In genomic region chr2:11745613-11746375, GRCh38 we compare ENCODE assay signal across 1 cellular context.
TF ChIP-seq lines count a peak whose summit lies in the region.

No MANE protein-coding gene starts in this region.

TF ChIP-seq in HepG2, 621 proteins besides CTCF, POLR2A, EP300 and RAD21 (continued from another document and continues in another):
- no peak for TF ChIP-seq HNF1A (IDR thresholded peaks at IDR 0.05; ENCODE audit: low read depth)
- TF ChIP-seq HNF1A (CRISPR knock-in tag; IDR thresholded peaks at IDR 0.05; ENCODE audit: borderline replicate concordance), result 0 out of 2 replicates have a peak, but pooled peaks have one; percentile 20
- TF ChIP-seq ZNF17 (CRISPR knock-in tag; IDR thresholded peaks at IDR 0.05), result no peak
- TF ChIP-seq DBP (CRISPR knock-in tag; IDR thresholded peaks at IDR 0.05; ENCODE audit: not compliant biosample characterization), result no peak
- TF ChIP-seq MAFF (IDR thresholded peaks at IDR 0.05; ENCODE audit: low read depth, low read length), result no peak
- TF ChIP-seq PHF20 (CRISPR knock-in tag; IDR thresholded peaks at IDR 0.05), result no peak
- no peak for TF ChIP-seq NFE2L1 (CRISPR knock-in tag; IDR thresholded peaks at IDR 0.05; ENCODE audit: borderline replicate concordance)
- TF ChIP-seq ZNF180 (CRISPR knock-in tag; IDR thresholded peaks at IDR 0.05; ENCODE audit: borderline replicate concordance, low read depth), result no peak
- TF ChIP-seq PBX3 (CRISPR knock-in tag; IDR thresholded peaks at IDR 0.05; ENCODE audit: borderline replicate concordance), result no peak
- no peak for TF ChIP-seq ZNF362 (CRISPR knock-in tag; IDR thresholded peaks at IDR 0.05; ENCODE audit: borderline replicate concordance)
- peak; percentile 2; the same call in 1 of the 2 replicates for TF ChIP-seq KDM5B (CRISPR knock-in tag; IDR thresholded peaks at IDR 0.05; ENCODE audit: borderline replicate concordance)
- TF ChIP-seq SMAD9 (CRISPR knock-in tag; IDR thresholded peaks at IDR 0.05), result 0 out of 2 replicates have a peak, but pooled peaks have one; percentile 20
- no peak for TF ChIP-seq ZNF652 (CRISPR knock-in tag; IDR thresholded peaks at IDR 0.05; ENCODE audit: borderline replicate concordance, low read depth)
- no peak for TF ChIP-seq ZNF12 (CRISPR knock-in tag; IDR thresholded peaks at IDR 0.05)
- no peak for TF ChIP-seq ZFP36L2 (CRISPR knock-in tag; IDR thresholded peaks at IDR 0.05)
- TF ChIP-seq ZHX2 (IDR thresholded peaks at IDR 0.05; ENCODE audit: low read depth), result no peak
- TF ChIP-seq ZHX2 (CRISPR knock-in tag; IDR thresholded peaks at IDR 0.05; ENCODE audit: borderline replicate concordance), result no peak
- no peak for TF ChIP-seq GATAD2A (CRISPR knock-in tag; IDR thresholded peaks at IDR 0.05)
- no peak for TF ChIP-seq HOMEZ (CRISPR knock-in tag; IDR thresholded peaks at IDR 0.05; ENCODE audit: low read depth)
- 0 out of 2 replicates have a peak, but pooled peaks have one; percentile 21 for TF ChIP-seq ZNF234 (CRISPR knock-in tag; conservative IDR thresholded peaks at IDR 0.05)
- no peak for TF ChIP-seq ZNF430 (CRISPR knock-in tag; IDR thresholded peaks at IDR 0.05)
- TF ChIP-seq ZBTB46 (CRISPR knock-in tag; IDR thresholded peaks at IDR 0.05; ENCODE audit: borderline replicate concordance), result no peak
- TF ChIP-seq ZNF576 (CRISPR knock-in tag; IDR thresholded peaks at IDR 0.05), result no peak
- no peak for TF ChIP-seq ZBTB14 (CRISPR knock-in tag; IDR thresholded peaks at IDR 0.05)
- TF ChIP-seq ZNF788 (CRISPR knock-in tag; IDR thresholded peaks at IDR 0.05; ENCODE audit: borderline replicate concordance), result no peak
- TF ChIP-seq ZNF263 (CRISPR knock-in tag; IDR thresholded peaks at IDR 0.05), result no peak
- TF ChIP-seq ZNF782 (CRISPR knock-in tag; IDR thresholded peaks at IDR 0.05; ENCODE audit: borderline replicate concordance), result no peak
- peak; percentile 9; the same call in 1 of the 2 replicates for TF ChIP-seq ZNF138 (CRISPR knock-in tag; IDR thresholded peaks at IDR 0.05; ENCODE audit: low read depth)
- peak; percentile 53; the same call in 1 of the 2 replicates for TF ChIP-seq EED (CRISPR knock-in tag; IDR thresholded peaks at IDR 0.05)
- no peak for TF ChIP-seq CC2D1A (CRISPR knock-in tag; IDR thresholded peaks at IDR 0.05)
- no peak for TF ChIP-seq MAFK (conservative IDR thresholded peaks at IDR 0.05 in 1 of 2, IDR thresholded peaks at IDR 0.05 in 1 of 2; ENCODE audit: low read length in 2 of 2)
- TF ChIP-seq ZNF572 (CRISPR knock-in tag; IDR thresholded peaks at IDR 0.05), result peak; percentile 79; the same call in 1 of the 2 replicates
- TF ChIP-seq ZSCAN5A (CRISPR knock-in tag; IDR thresholded peaks at IDR 0.05; ENCODE audit: borderline replicate concordance), result no peak
- no peak for TF ChIP-seq ZSCAN12 (CRISPR knock-in tag; IDR thresholded peaks at IDR 0.05)
- peak; percentile 13; the same call in 1 of the 2 replicates for TF ChIP-seq PAX8 (CRISPR knock-in tag; IDR thresholded peaks at IDR 0.05; ENCODE audit: borderline replicate concordance)
- TF ChIP-seq RBAK (CRISPR knock-in tag; IDR thresholded peaks at IDR 0.05), result no peak
- no peak for TF ChIP-seq ZNF543 (CRISPR knock-in tag; IDR thresholded peaks at IDR 0.05)
- TF ChIP-seq RELA (CRISPR knock-in tag; IDR thresholded peaks at IDR 0.05), result no peak
- TF ChIP-seq ZKSCAN1 (IDR thresholded peaks at IDR 0.05; ENCODE audit: low read length), result no peak
- TF ChIP-seq RBM22 (optimal IDR thresholded peaks at IDR 0.05; ENCODE audit: low read length), result no peak
- TF ChIP-seq TCF12 (IDR thresholded peaks at IDR 0.05), result no peak
- no peak for TF ChIP-seq TCF12 (CRISPR knock-in tag; IDR thresholded peaks at IDR 0.05)
- TF ChIP-seq EEA1 (CRISPR knock-in tag; IDR thresholded peaks at IDR 0.05; ENCODE audit: borderline replicate concordance), result no peak
- TF ChIP-seq TARDBP (CRISPR knock-in tag; IDR thresholded peaks at IDR 0.05), result peak; percentile 40; the same call in 1 of the 2 replicates
- no peak for TF ChIP-seq TEAD3 (CRISPR knock-in tag; optimal IDR thresholded peaks at IDR 0.05; ENCODE audit: borderline replicate concordance)
- no peak for TF ChIP-seq ZFX (CRISPR knock-in tag; IDR thresholded peaks at IDR 0.05; ENCODE audit: low read depth)
- no peak for TF ChIP-seq YEATS2 (CRISPR knock-in tag; IDR thresholded peaks at IDR 0.05; ENCODE audit: borderline replicate concordance)
